8 cellular contexts compared by ENCODE assay signal in the genomic region with DNA sequence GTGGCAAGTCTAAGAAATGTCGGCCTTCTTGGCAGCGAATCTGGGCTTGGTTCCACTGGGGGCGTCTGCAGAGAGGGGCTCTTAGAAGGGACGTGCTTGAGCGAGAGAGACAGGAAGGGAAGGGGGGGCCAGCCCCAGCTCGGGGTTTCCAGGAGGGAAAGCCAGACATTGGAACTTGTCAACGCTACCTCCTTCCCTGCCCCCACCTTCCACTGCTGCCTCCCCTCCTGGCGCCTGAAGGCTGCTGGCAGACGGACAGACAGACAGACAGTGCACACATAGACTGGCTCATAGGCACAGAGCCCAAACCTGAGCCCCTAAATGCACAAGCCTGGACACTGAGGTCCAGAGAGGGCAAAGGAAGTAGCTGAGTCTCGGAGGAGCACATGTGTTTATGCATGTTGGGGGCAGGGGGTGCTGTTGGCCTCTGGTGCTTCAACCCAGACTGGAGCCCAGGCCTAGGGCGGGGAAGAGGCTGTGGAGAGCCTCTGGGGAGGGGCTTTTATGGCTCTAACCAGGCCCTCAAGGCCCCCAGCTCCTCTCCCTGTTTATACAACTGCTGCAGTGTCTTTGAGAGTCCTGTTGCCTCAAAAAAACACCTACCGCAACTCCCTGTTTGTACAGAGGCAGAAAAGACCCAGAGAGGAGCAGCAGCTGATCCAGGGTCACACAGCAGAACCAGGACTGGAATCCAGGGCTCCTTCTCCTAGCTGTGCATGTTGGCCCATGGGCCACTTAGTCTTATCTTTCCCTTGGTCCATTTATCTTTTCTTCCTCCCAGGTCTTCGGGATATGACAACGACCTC. TPM values are rescaled to one million over a fixed set of nuclear protein-coding genes. Genes with fewer than 3 reads are reported as not detected.
DNase-seq lines count a peak whose midpoint lies in the region; ATAC-seq, FAIRE-seq and TF ChIP-seq lines count a peak whose summit lies in the region.

No MANE protein-coding gene starts in this region.

- CTCF ChIA-PET in CD8-positive, alpha-beta memory T cell (lab: Charles Lee): interaction anchor here (0.5 to 5.3 kb wide), 9 partner anchors 15 to 147 kb away, joined by 3 to 34 read pairs (median 5); a partner anchor contains a TSS
- CTCF ChIA-PET in activated CD8-positive, alpha-beta T cell treated with anti-CD3 and anti-CD28 coated beads for 36 hours (lab: Charles Lee): interaction anchor here (0.7 to 9.8 kb wide), 16 partner anchors 12 to 147 kb away, joined by 3 to 54 read pairs (median 4); a partner anchor contains a TSS

- FAIRE-seq in GM19239 (lab: Jason Lieb, UNC): no peak

- peak overlapping the region; percentile 86 to 96 (median 94) for H3K4me3 Mint-ChIP-seq in CD8-positive, alpha-beta memory T cell
- peak overlapping the region; percentile 97 for H3K4me3 Mint-ChIP-seq in activated CD8-positive, alpha-beta T cell treated with anti-CD3 and anti-CD28 coated beads for 36 hours
- no peak overlapping the region for H3K4me3 Mint-ChIP-seq in endothelial cell (ENCODE audit: unreplicated experiment)

- H3K4me1 ChIP-seq in CD8-positive, alpha-beta memory T cell (ENCODE audit: insufficient read depth, low read length): peaks cover 80% of the 10 kb centered on the region
- peaks cover 47% of the 10 kb centered on the region for H3K4me1 ChIP-seq in prostate gland (replicated peaks)

- peaks cover 58 to 75% (median 71%) of the 10 kb centered on the region in 3 donors for H3K4me1 Mint-ChIP-seq in CD8-positive, alpha-beta memory T cell
- peaks cover 59% of the 10 kb centered on the region for H3K4me1 Mint-ChIP-seq in activated CD8-positive, alpha-beta T cell treated with anti-CD3 and anti-CD28 coated beads for 36 hours (ENCODE audit: low read depth)
- H3K4me1 Mint-ChIP-seq in endothelial cell (ENCODE audit: unreplicated experiment): peaks cover 54% of the 10 kb centered on the region

- no peaks in the 10 kb centered on the region for H3K9me3 Mint-ChIP-seq in CD8-positive, alpha-beta memory T cell
- no peaks in the 10 kb centered on the region for H3K9me3 Mint-ChIP-seq in activated CD8-positive, alpha-beta T cell treated with anti-CD3 and anti-CD28 coated beads for 36 hours
- H3K9me3 Mint-ChIP-seq in endothelial cell (ENCODE audit: unreplicated experiment): no peaks in the 10 kb centered on the region

- no peaks in the 10 kb centered on the region for H3K36me3 ChIP-seq in CD8-positive, alpha-beta memory T cell (ENCODE audit: insufficient read depth, low read length)
- H3K36me3 ChIP-seq in prostate gland: no peaks in the 10 kb centered on the region

- no peak for TF ChIP-seq POLR2A in prostate gland (IDR thresholded peaks at IDR 0.05)

- ATAC-seq in activated CD8-positive, alpha-beta T cell treated with anti-CD3 and anti-CD28 coated beads for 36 hours: peak; percentile 28

- peak overlapping the region; percentile 94 to 99 (median 96) for H3K27ac Mint-ChIP-seq in CD8-positive, alpha-beta memory T cell
- H3K27ac Mint-ChIP-seq in activated CD8-positive, alpha-beta T cell treated with anti-CD3 and anti-CD28 coated beads for 36 hours: peak overlapping the region; percentile 96
- no peak overlapping the region for H3K27ac Mint-ChIP-seq in endothelial cell (ENCODE audit: unreplicated experiment)

- POLR2A ChIA-PET in CD8-positive, alpha-beta memory T cell (lab: Charles Lee): interaction anchor here (0.6 to 1.2 kb wide), 2 partner anchors 33 to 108 kb away, joined by 4 to 7 read pairs; a partner anchor contains a TSS
- POLR2A ChIA-PET in activated CD8-positive, alpha-beta T cell treated with anti-CD3 and anti-CD28 coated beads for 36 hours (lab: Charles Lee): interaction anchor here (0.8 to 4.1 kb wide), 14 partner anchors 9 to 140 kb away, joined by 3 to 21 read pairs (median 4); a partner anchor contains a TSS

- peak; percentile 18 to 71 (median 38) for DNase-seq in CD8-positive, alpha-beta memory T cell
- peak; percentile 49 for DNase-seq in NCI-H146 (lab: John Stamatoyannopoulos, UW)
- DNase-seq in activated CD8-positive, alpha-beta T cell treated with anti-CD3 and anti-CD28 coated beads for 36 hours: peak; percentile 83
- peak; percentile 33 for DNase-seq in endothelial cell (ENCODE audit: low spot score)
- no peak for DNase-seq in prostate gland (ENCODE audit: low spot score)
- no peak for DNase-seq in GM19239 (ENCODE audit: insufficient read length, low spot score)
- DNase-seq in HuH-7.5 (ENCODE audit: low spot score): no peak
- DNase-seq in HCEC 1CT: no peak

- H3K27me3 ChIP-seq in CD8-positive, alpha-beta memory T cell (ENCODE audit: insufficient read depth, low read length, poor library complexity, severe bottlenecking): no peaks in the 10 kb centered on the region
- H3K27me3 ChIP-seq in prostate gland (replicated peaks; ENCODE audit: insufficient read depth): no peaks in the 10 kb centered on the region

- H3K27ac ChIP-seq in CD8-positive, alpha-beta memory T cell (ENCODE audit: low read depth, low read length): peak overlapping the region; percentile 47
- peak overlapping the region; percentile 74 to 78 for H3K27ac ChIP-seq in prostate gland

- H3K27me3 Mint-ChIP-seq in CD8-positive, alpha-beta memory T cell: no peaks in the 10 kb centered on the region
- H3K27me3 Mint-ChIP-seq in activated CD8-positive, alpha-beta T cell treated with anti-CD3 and anti-CD28 coated beads for 36 hours: no peaks in the 10 kb centered on the region
- H3K27me3 Mint-ChIP-seq in endothelial cell (ENCODE audit: unreplicated experiment): peaks cover 18% of the 10 kb centered on the region

- peaks cover 0 to 4% (median 0%) of the 10 kb centered on the region in 3 donors for H3K36me3 Mint-ChIP-seq in CD8-positive, alpha-beta memory T cell
- peaks cover 35% of the 10 kb centered on the region for H3K36me3 Mint-ChIP-seq in activated CD8-positive, alpha-beta T cell treated with anti-CD3 and anti-CD28 coated beads for 36 hours (ENCODE audit: low read depth)
- peaks cover 11% of the 10 kb centered on the region for H3K36me3 Mint-ChIP-seq in endothelial cell (ENCODE audit: low read depth, unreplicated experiment)

- TF ChIP-seq CTCF in activated CD8-positive, alpha-beta T cell treated with anti-CD3 and anti-CD28 coated beads for 36 hours (IDR thresholded peaks at IDR 0.05): peak; percentile 58
- TF ChIP-seq CTCF in endothelial cell (IDR thresholded peaks at IDR 0.05; ENCODE audit: unreplicated experiment): no peak
- peak in 3 of 4 experiments; percentile 16 to 43 (median 23) for TF ChIP-seq CTCF in prostate gland (IDR thresholded peaks at IDR 0.05)

- H3K4me3 ChIP-seq in CD8-positive, alpha-beta memory T cell (ENCODE audit: low read length): peak overlapping the region; percentile 72
- H3K4me3 ChIP-seq in prostate gland: peak overlapping the region; percentile 7 to 28

- intact Hi-C loops in activated CD8-positive, alpha-beta T cell treated with anti-CD3 and anti-CD28 coated beads for 36 hours (cut with micrococcal nuclease): loop anchor here (5.0 to 10.0 kb wide), 4 partner anchors 36 to 142 kb away; no protein-coding TSS in a partner anchor
- intact Hi-C loops in prostate gland (cut with DNase I): no loop called here

- 12% methylated on average over 14 of the region's 14 CpGs for WGBS in prostate gland

- no peaks in the 10 kb centered on the region for H3K9me3 ChIP-seq in CD8-positive, alpha-beta memory T cell (ENCODE audit: low read length)
- no peaks in the 10 kb centered on the region for H3K9me3 ChIP-seq in prostate gland

RNA-seq across cellular contexts. Expression of a gene that starts 33.1 kb away (rescaled TPM):
- total RNA-seq in CD8-positive, alpha-beta memory T cell: 100 to 1,000 TPM; 120 to 128 TPM
- 64.1 TPM for polyA plus RNA-seq in CD8-positive, alpha-beta memory T cell
- total RNA-seq in activated CD8-positive, alpha-beta T cell treated with anti-CD3 and anti-CD28 coated beads for 36 hours: 100 to 1,000 TPM; 108 to 111 TPM
- total RNA-seq in endothelial cell (ENCODE audit: unreplicated experiment) (272 TPM), prostate gland (10 to 100 TPM; 42.0 to 63.6 TPM)

Comparison
In these comparisons a context has a peak if more than half of its experiments do, and no peak if none do; other contexts are left out.
1. DNase-seq: peak in CD8-positive, alpha-beta memory T cell (5 of 5), NCI-H146 (single experiment), activated CD8-positive, alpha-beta T cell treated with anti-CD3 and anti-CD28 coated beads for 36 hours (single experiment) and endothelial cell (single experiment); none in prostate gland (single experiment), GM19239 (single experiment), HuH-7.5 (single experiment) and HCEC 1CT (single experiment).